ENCODE assay signal across 8 cellular contexts in genomic region chr11:30196400-30197206, GRCh38. TPM values are rescaled to one million over a fixed set of nuclear protein-coding genes. Genes with fewer than 3 reads are reported as not detected.
DNase-seq lines count a peak whose midpoint lies in the region; ATAC-seq and TF ChIP-seq lines count a peak whose summit lies in the region.

No MANE protein-coding gene starts in this region.

- no peaks in the 10 kb centered on the region for H3K27me3 ChIP-seq in ascending aorta

- H3K27ac ChIP-seq in ascending aorta: no peak overlapping the region

- TF ChIP-seq CTCF in GM20000 (IDR thresholded peaks at IDR 0.05; ENCODE audit: extremely low read depth, missing control alignments): peak; percentile 73
- peak in 2 of 3 experiments; percentile 31 to 60 for TF ChIP-seq CTCF in ascending aorta (IDR thresholded peaks at IDR 0.05)

- peak; percentile 94 for ATAC-seq in HG03520 (IDR thresholded peaks at IDR 0.05; ENCODE audit: unreplicated experiment)

- intact Hi-C loops in ascending aorta (cut with DNase I): no loop called here

- DNase-seq in ELF-1 (ENCODE audit: low read depth, low spot score): peak; percentile 72
- peak; percentile 56 for DNase-seq in GM20000 (ENCODE audit: low spot score)
- DNase-seq in RPMI8226: peak; percentile 26
- DNase-seq in ascending aorta (ENCODE audit: low spot score in 2 of 2): no peak
- peak; percentile 80 for DNase-seq in iPS DF 4.7 (ENCODE audit: extremely low read depth, low spot score)
- peak; percentile 0 to 24 for DNase-seq in stimulated activated CD4-positive, alpha-beta T cell treated with anti-CD3 and anti-CD28 coated beads, Interleukin-12 subunit alpha, Interleukin-12 subunit beta, amount 100 ng/mL, for 24 hours (ENCODE audit: low read depth in 2 of 2)
- DNase-seq in NCI-H524 treated with DMSO at 0.1 percent for 48 hours (lab: John Stamatoyannopoulos, UW): no peak

- no peaks in the 10 kb centered on the region for H3K9me3 ChIP-seq in ascending aorta

- H3K4me1 ChIP-seq in ascending aorta: no peaks in the 10 kb centered on the region

- no peaks in the 10 kb centered on the region for H3K36me3 ChIP-seq in ascending aorta

- H3K4me3 ChIP-seq in ascending aorta: no peak overlapping the region

RNA-seq across cellular contexts. Expression of gene FSHB, which starts 34.2 kb away (rescaled TPM):
- not detected for total RNA-seq in ascending aorta

Comparison
In these comparisons a context has a peak if more than half of its experiments do, and no peak if none do; other contexts are left out.
1. DNase-seq: peak in ELF-1 (single experiment), GM20000 (single experiment), RPMI8226 (single experiment), iPS DF 4.7 (single experiment) and stimulated activated CD4-positive, alpha-beta T cell treated with anti-CD3 and anti-CD28 coated beads, Interleukin-12 subunit alpha, Interleukin-12 subunit beta, amount 100 ng/mL, for 24 hours (2 of 2); none in ascending aorta (0 of 2) and NCI-H524 treated with DMSO at 0.1 percent for 48 hours (single experiment).